Comparison of ENCODE assay signal across 13 cellular contexts in genomic region chr3:134244921-134245320, GRCh38.
"Had no signal": no experiment of that assay in that cellular context is flagged by ENCODE, and none has a peak within 500 bp of the region (broad histone marks: within the 10 kb centered on the region; RNA-seq: fewer than 3 reads in every experiment).

No MANE protein-coding gene starts in this region.

- DNase-seq: activated CD4-positive, alpha-beta T cell treated with anti-CD3 and anti-CD28 coated beads, Interleukin-2, amount 50 U/mL, for 1 hour; islet precursor cell; stimulated activated CD4-positive, alpha-beta T cell treated with anti-CD3 and anti-CD28 coated beads, Interleukin-1b, Interleukin-23, amount 100 ng/mL, for 48 hours; stimulated activated naive CD8-positive, alpha-beta T cell treated with anti-CD3 and anti-CD28 coated beads, Interleukin-15, amount 100 ng/mL, for 72 hours; testis had no signal

- H3K4me2 ChIP-seq: hepatocyte had no signal

- H3K27ac Mint-ChIP-seq: memory B cell; nephron; stimulated activated naive CD8-positive, alpha-beta T cell treated with anti-CD3 and anti-CD28 coated beads, Interleukin-15, amount 100 ng/mL, for 72 hours had no signal

- FAIRE-seq: endometrium, TTC549 had no signal

- H3K4me3 Mint-ChIP-seq: memory B cell; nephron; stimulated activated naive CD8-positive, alpha-beta T cell treated with anti-CD3 and anti-CD28 coated beads, Interleukin-15, amount 100 ng/mL, for 72 hours had no signal

- ATAC-seq: esophagus mucosa; left lobe of liver; stimulated activated naive CD8-positive, alpha-beta T cell treated with anti-CD3 and anti-CD28 coated beads, Interleukin-15, amount 100 ng/mL, for 72 hours had no signal

- H2AFZ ChIP-seq: hepatocyte had no signal

- H3K9me3 Mint-ChIP-seq: memory B cell, nephron had no signal

- H3K27me3 Mint-ChIP-seq: memory B cell; stimulated activated naive CD8-positive, alpha-beta T cell treated with anti-CD3 and anti-CD28 coated beads, Interleukin-15, amount 100 ng/mL, for 72 hours had no signal

- H3K27me3 ChIP-seq: ascending aorta, hepatocyte, testis had no signal

- H3K4me3 ChIP-seq: ascending aorta, hepatocyte, testis had no signal

- H3K27ac ChIP-seq: ascending aorta, hepatocyte, testis had no signal

- H3K36me3 ChIP-seq: ascending aorta had no signal

- H3K9me3 ChIP-seq: ascending aorta, testis had no signal
